ENCODE assay signal across 10 cellular contexts in the genomic region with DNA sequence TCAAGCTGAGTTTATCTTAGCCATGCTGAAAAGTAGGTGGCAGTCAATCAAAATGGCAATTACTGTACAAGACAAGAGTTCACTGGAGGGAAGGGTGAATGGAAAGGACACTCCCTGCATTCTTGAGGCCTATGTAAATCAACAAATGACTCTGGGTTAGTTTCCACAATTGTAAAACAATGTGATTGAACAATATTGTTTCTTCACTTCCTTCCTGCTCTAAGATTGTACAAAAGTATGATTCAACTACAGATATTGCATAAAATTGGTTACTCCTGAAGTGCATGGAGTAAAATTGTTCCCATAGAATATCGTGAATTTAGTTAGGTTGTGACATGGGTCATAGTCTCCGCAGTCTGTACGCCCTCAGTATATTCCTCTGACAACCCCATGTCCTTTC.
DNase-seq lines count a peak whose midpoint lies in the region; ATAC-seq and TF ChIP-seq lines count a peak whose summit lies in the region.
"Had no signal": no experiment of that assay in that cellular context is flagged by ENCODE, and none has a peak within 500 bp of the region (broad histone marks: within the 10 kb centered on the region; RNA-seq: fewer than 3 reads in every experiment).

No MANE protein-coding gene starts in this region.

- no peak overlapping the region for H3K9ac ChIP-seq in skeletal muscle satellite cell (ENCODE audit: low read depth, low read length)

- H3K79me2 ChIP-seq in PC-9 (ENCODE audit: low read depth): no peaks in the 10 kb centered on the region

- 0 out of 2 replicates have a peak overlapping the region, but pooled peaks have one; percentile 4 for H3K4me2 ChIP-seq in PC-9
- H3K4me2 ChIP-seq in skeletal muscle satellite cell (ENCODE audit: low read length): peak overlapping the region; percentile 17

- no peaks in the 10 kb centered on the region for H4K20me1 ChIP-seq in PC-9 (ENCODE audit: insufficient read depth)

- DNase-seq in GM03348 (ENCODE audit: low spot score) (peak; percentile 44), PC-9 (peak; percentile 5 to 86), fibroblast of pulmonary artery (ENCODE audit: low read depth) (peak; percentile 93), NCI-H510A treated with DMSO at 0.1 percent for 48 hours (lab: John Stamatoyannopoulos, UW) (no peak), mesenteric fat pad (ENCODE audit: low spot score) (no peak), COLO829 (ENCODE audit: low spot score) (no peak)
- DNase-seq: NCI-H2107; stimulated activated CD4-positive, alpha-beta T cell treated with anti-CD3 and anti-CD28 coated beads, Interleukin-4, amount 100 ng/mL, for 1 hour had no signal

- H3K9me3 ChIP-seq in PC-9 (ENCODE audit: insufficient read depth, low read depth) (peaks cover 8% of the 10 kb centered on the region; the same call in 1 of the 2 replicates), skeletal muscle satellite cell (replicated peaks; ENCODE audit: low read length) (no peaks in the 10 kb centered on the region)

- ATAC-seq in HG02623 (IDR thresholded peaks at IDR 0.05; ENCODE audit: unreplicated experiment): no peak

- peak overlapping the region; percentile 45 for H3K27ac ChIP-seq in PC-9

- TF ChIP-seq CTCF in PC-9 (conservative IDR thresholded peaks at IDR 0.05) (no peak), fibroblast of pulmonary artery (IDR thresholded peaks at IDR 0.05; ENCODE audit: low read length, missing control alignments) (no peak)

- H3K36me3 ChIP-seq in PC-9 (ENCODE audit: low read depth): no peaks in the 10 kb centered on the region
- no peaks in the 10 kb centered on the region for H3K36me3 ChIP-seq in skeletal muscle satellite cell (ENCODE audit: insufficient read depth, low read length)

- peaks cover 12% of the 10 kb centered on the region for H3K4me1 ChIP-seq in PC-9 (replicated peaks; ENCODE audit: insufficient read depth)
- H3K4me1 ChIP-seq in skeletal muscle satellite cell (ENCODE audit: control insufficient read depth, insufficient read depth, low read length): peaks cover 39% of the 10 kb centered on the region

- POLR2A ChIA-PET in PC-9 (lab: Charles Lee; ENCODE audit: unreplicated experiment): interaction anchor here (0.5 kb wide), 1 partner anchor 713 kb away, joined by 4 read pairs; no protein-coding TSS in a partner anchor

- no peak overlapping the region for H2AFZ ChIP-seq in PC-9

- H3K9me2 ChIP-seq in PC-9 (ENCODE audit: insufficient read depth): no peaks in the 10 kb centered on the region

- intact Hi-C loops in PC-9 (cut with micrococcal nuclease; ENCODE audit: unreplicated experiment): loop anchor here (10.0 kb wide), 2 partner anchors 397 to 687 kb away; a partner anchor contains a TSS

- CTCF ChIA-PET in PC-9 (lab: Charles Lee): interaction anchor here (1.1 kb wide), 1 partner anchor 523 kb away, joined by 4 read pairs; no protein-coding TSS in a partner anchor

- H3K4me3 ChIP-seq in PC-9: no peak overlapping the region
- no peak overlapping the region for H3K4me3 ChIP-seq in fibroblast of pulmonary artery (replicated peaks; ENCODE audit: low read depth, low read length)
- peak overlapping the region; percentile 42 for H3K4me3 ChIP-seq in skeletal muscle satellite cell (ENCODE audit: low read length)

- BruUV-seq in PC-9 (replicated peaks; lab: Mats Ljungman, UMichigan): no TSS peak

- H3K27me3 ChIP-seq in PC-9 (ENCODE audit: insufficient read depth, low read depth) (no peaks in the 10 kb centered on the region), skeletal muscle satellite cell (ENCODE audit: control insufficient read depth, insufficient read depth, low read length) (no peaks in the 10 kb centered on the region)

- peaks cover 9% of the 10 kb centered on the region for H3F3A ChIP-seq in PC-9 (ENCODE audit: insufficient read depth, low read depth)

Comparison
In these comparisons a context has a peak if more than half of its experiments do, and no peak if none do; other contexts are left out.
1. DNase-seq: peak in GM03348 (single experiment), PC-9 (2 of 2) and fibroblast of pulmonary artery (single experiment); none in NCI-H510A treated with DMSO at 0.1 percent for 48 hours (single experiment), mesenteric fat pad (single experiment) and COLO829 (single experiment).